ENCODE assay signal across 2 cellular contexts in genomic region chr12:42326466-42327226, GRCh38.
TF ChIP-seq lines count a peak whose summit lies in the region.

No MANE protein-coding gene starts in this region.

TF ChIP-seq in HEK293, 187 proteins besides CTCF, POLR2A, EP300 and RAD21 (continued from another document):
- TF ChIP-seq ZNF600 (tag by site-specific recombination; IDR thresholded peaks at IDR 0.05) (peak; percentile 11; the same call in 1 of the 2 replicates), ZNF513 (tag by site-specific recombination; IDR thresholded peaks at IDR 0.05) (no peak), ZNF354C (tag by site-specific recombination; IDR thresholded peaks at IDR 0.05; ENCODE audit: borderline replicate concordance, low read depth) (no peak), MZF1 (tag by site-specific recombination; IDR thresholded peaks at IDR 0.05; ENCODE audit: borderline replicate concordance) (no peak), YY2 (tag by site-specific recombination; IDR thresholded peaks at IDR 0.05) (peak; percentile 49; the same call in 1 of the 2 replicates), ZFP3 (tag by site-specific recombination; IDR thresholded peaks at IDR 0.05; ENCODE audit: low read depth) (no peak), YY1 (tag by site-specific recombination; IDR thresholded peaks at IDR 0.05) (0 out of 2 replicates have a peak, but pooled peaks have one; percentile 27), SCRT2 (tag by site-specific recombination; IDR thresholded peaks at IDR 0.05) (peak; percentile 43; the same call in 1 of the 2 replicates), ZNF335 (tag by site-specific recombination; conservative IDR thresholded peaks at IDR 0.05) (peak; percentile 11; the same call in 1 of the 2 replicates), ZBTB17 (tag by site-specific recombination; IDR thresholded peaks at IDR 0.05) (peak; percentile 96), ZNF558 (tag by site-specific recombination; IDR thresholded peaks at IDR 0.05) (no peak), ZIC2 (tag by site-specific recombination; IDR thresholded peaks at IDR 0.05) (no peak)
- TF ChIP-seq, protein P1, sequence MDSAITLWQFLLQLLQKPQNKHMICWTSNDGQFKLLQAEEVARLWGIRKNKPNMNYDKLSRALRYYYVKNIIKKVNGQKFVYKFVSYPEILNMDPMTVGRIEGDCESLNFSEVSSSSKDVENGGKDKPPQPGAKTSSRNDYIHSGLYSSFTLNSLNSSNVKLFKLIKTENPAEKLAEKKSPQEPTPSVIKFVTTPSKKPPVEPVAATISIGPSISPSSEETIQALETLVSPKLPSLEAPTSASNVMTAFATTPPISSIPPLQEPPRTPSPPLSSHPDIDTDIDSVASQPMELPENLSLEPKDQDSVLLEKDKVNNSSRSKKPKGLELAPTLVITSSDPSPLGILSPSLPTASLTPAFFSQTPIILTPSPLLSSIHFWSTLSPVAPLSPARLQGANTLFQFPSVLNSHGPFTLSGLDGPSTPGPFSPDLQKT (IDR thresholded peaks at IDR 0.05; ENCODE audit: borderline replicate concordance, low read depth, low read length), result no peak

TF ChIP-seq in K562, 482 proteins besides CTCF, POLR2A, EP300 and RAD21 (continued from another document):
- TF ChIP-seq, protein P2, sequence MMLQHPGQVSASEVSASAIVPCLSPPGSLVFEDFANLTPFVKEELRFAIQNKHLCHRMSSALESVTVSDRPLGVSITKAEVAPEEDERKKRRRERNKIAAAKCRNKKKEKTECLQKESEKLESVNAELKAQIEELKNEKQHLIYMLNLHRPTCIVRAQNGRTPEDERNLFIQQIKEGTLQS (IDR thresholded peaks at IDR 0.05), result peak; percentile 48; the same call in 1 of the 2 replicates
- TF ChIP-seq, protein P2 (CRISPR knock-in tag; conservative IDR thresholded peaks at IDR 0.05), result no peak
- TF ChIP-seq ZNF239 (CRISPR knock-in tag; IDR thresholded peaks at IDR 0.05), result no peak
